Comparison of ENCODE assay signal across 20 cellular contexts in the genomic region with DNA sequence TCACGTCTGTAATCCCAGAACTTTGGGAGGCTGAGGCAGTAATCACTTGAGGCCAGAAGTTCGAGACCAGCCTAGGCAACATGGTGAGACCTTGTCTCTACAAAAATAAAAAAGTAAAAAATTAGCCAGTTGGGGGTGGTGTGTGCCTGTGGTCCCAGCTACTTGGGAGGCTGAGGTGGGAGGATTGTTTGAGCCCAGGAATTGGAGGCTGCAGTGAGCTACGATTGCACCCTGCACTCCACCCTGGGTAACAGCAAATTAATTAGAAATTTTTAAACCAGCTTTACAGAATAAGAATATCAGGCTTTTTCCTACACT.
"Had no signal": no experiment of that assay in that cellular context is flagged by ENCODE, and none has a peak within 500 bp of the region (broad histone marks: within the 10 kb centered on the region; RNA-seq: fewer than 3 reads in every experiment).

No MANE protein-coding gene starts in this region.

- H3K4me3 ChIP-seq: adrenal gland, ascending aorta, hepatocyte, left ventricle myocardium inferior, ovary, psoas muscle, right atrium auricular region, thyroid gland had no signal

- H3K27me3 ChIP-seq: adrenal gland, ascending aorta, brain microvascular endothelial cell, hepatocyte, ovary, right atrium auricular region, thyroid gland had no signal

- H3K36me3 Mint-ChIP-seq: immature natural killer cell, natural killer cell had no signal

- H3K36me3 ChIP-seq: adrenal gland, ascending aorta, brain microvascular endothelial cell, left ventricle myocardium inferior, ovary, right atrium auricular region, thyroid gland had no signal

- H3K9me3 ChIP-seq: adrenal gland, ascending aorta, left ventricle myocardium inferior, ovary, psoas muscle, right atrium auricular region, thyroid gland had no signal

- H3K79me2 ChIP-seq: hepatocyte had no signal

- H3K4me1 Mint-ChIP-seq: activated T-helper 17 cell treated with anti-CD3 and anti-CD28 coated beads, Interleukin-2, amount 50 U/mL, for 72 hours; immature natural killer cell; natural killer cell had no signal

- H2AFZ ChIP-seq: hepatocyte had no signal

- DNase-seq: activated CD4-positive, CD25-positive, alpha-beta regulatory T cell treated with anti-CD3 and anti-CD28 coated beads, Interleukin-2, amount 50 U/mL, for 72 hours; activated CD8-positive, alpha-beta memory T cell treated with anti-CD3 and anti-CD28 coated beads, Interleukin-2, amount 50 U/mL, for 4 hours; activated T-cell treated with anti-CD3 and anti-CD28 coated beads, Interleukin-2, amount 50 U/mL, for 24 hours; caudate nucleus; effector CD8-positive, alpha-beta T cell; immature natural killer cell; left ventricle myocardium inferior; natural killer cell; ovary; psoas muscle; stimulated activated CD4-positive, alpha-beta T cell treated with anti-CD3 and anti-CD28 coated beads, Interleukin-4, amount 100 ng/mL, for 4 hours; thyroid gland had no signal

- H3K4me3 Mint-ChIP-seq: activated CD4-positive, alpha-beta T cell treated with anti-CD3 and anti-CD28 coated beads, Interleukin-2, amount 10 ng/mL, durations not matched to agents 7 days and 5 days; activated naive CD8-positive, alpha-beta T cell; activated T-cell treated with anti-CD3 and anti-CD28 coated beads, Interleukin-2, amount 50 U/mL, for 24 hours; activated T-helper 17 cell treated with anti-CD3 and anti-CD28 coated beads, Interleukin-2, amount 50 U/mL, for 72 hours; immature natural killer cell; natural killer cell had no signal

- H3K27me3 Mint-ChIP-seq: activated CD4-positive, alpha-beta T cell treated with anti-CD3 and anti-CD28 coated beads, Interleukin-2, amount 10 ng/mL, durations not matched to agents 7 days and 5 days; activated T-helper 17 cell treated with anti-CD3 and anti-CD28 coated beads, Interleukin-2, amount 50 U/mL, for 72 hours had no signal

- H3K27ac ChIP-seq: adrenal gland, ascending aorta, brain microvascular endothelial cell, hepatocyte, left ventricle myocardium inferior, ovary, psoas muscle, right atrium auricular region, thyroid gland had no signal

- H3K4me1 ChIP-seq: adrenal gland, ascending aorta, left ventricle myocardium inferior, psoas muscle, right atrium auricular region, thyroid gland had no signal

- H3K27ac Mint-ChIP-seq: activated CD4-positive, alpha-beta T cell treated with anti-CD3 and anti-CD28 coated beads, Interleukin-2, amount 10 ng/mL, durations not matched to agents 7 days and 5 days; activated naive CD8-positive, alpha-beta T cell; activated T-cell treated with anti-CD3 and anti-CD28 coated beads, Interleukin-2, amount 50 U/mL, for 24 hours; activated T-helper 17 cell treated with anti-CD3 and anti-CD28 coated beads, Interleukin-2, amount 50 U/mL, for 72 hours; immature natural killer cell; natural killer cell had no signal

- H3K9me3 Mint-ChIP-seq: activated CD4-positive, alpha-beta T cell treated with anti-CD3 and anti-CD28 coated beads, Interleukin-2, amount 10 ng/mL, durations not matched to agents 7 days and 5 days; activated T-cell treated with anti-CD3 and anti-CD28 coated beads, Interleukin-2, amount 50 U/mL, for 24 hours; activated T-helper 17 cell treated with anti-CD3 and anti-CD28 coated beads, Interleukin-2, amount 50 U/mL, for 72 hours; immature natural killer cell; natural killer cell had no signal

- H3K4me2 ChIP-seq: hepatocyte had no signal
